In the genomic region with DNA sequence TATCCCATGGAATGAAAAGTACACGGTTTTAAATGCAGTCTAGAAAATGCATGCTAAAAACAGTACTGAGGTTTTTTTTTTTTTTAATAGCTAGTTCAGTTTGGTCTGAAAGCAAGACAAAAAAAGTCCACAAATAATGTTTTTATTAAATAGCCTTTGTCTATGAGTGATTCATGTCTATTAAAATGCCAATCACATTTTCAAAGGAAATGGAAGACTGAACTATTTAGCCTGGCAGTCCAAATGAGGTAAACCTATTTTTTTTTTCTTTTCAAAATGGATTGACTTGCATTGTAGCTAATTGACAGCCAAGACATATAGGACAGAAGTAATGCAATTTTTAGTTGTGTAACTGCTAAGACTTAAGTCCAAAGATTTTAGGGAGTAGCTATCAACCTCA, we compare ENCODE assay signal across 26 cellular contexts.
"Had no signal": no experiment of that assay in that cellular context is flagged by ENCODE, and none has a peak within 500 bp of the region (broad histone marks: within the 10 kb centered on the region; RNA-seq: fewer than 3 reads in every experiment).

No MANE protein-coding gene starts in this region.

- H3K27ac ChIP-seq: RWPE1, SJSA1, VCaP had no signal

- H3K4me3 Mint-ChIP-seq: activated CD4-positive, alpha-beta memory T cell treated with anti-CD3 and anti-CD28 coated beads, Interleukin-2, amount 10 ng/mL, durations not matched to agents 7 days and 5 days; activated naive CD4-positive, alpha-beta T cell treated with anti-CD3 and anti-CD28 coated beads for 36 hours; activated naive CD8-positive, alpha-beta T cell; activated T-helper 17 cell treated with anti-CD3 and anti-CD28 coated beads, Interleukin-2, amount 50 U/mL, for 72 hours had no signal

- DNase-seq: activated CD4-positive, alpha-beta memory T cell treated with anti-CD3 and anti-CD28 coated beads, Interleukin-2, amount 10 ng/mL, durations not matched to agents 7 days and 5 days; activated CD4-positive, alpha-beta T cell treated with anti-CD3 and anti-CD28 coated beads, Interleukin-2, amount 50 U/mL, for 1 hour; activated CD4-positive, CD25-positive, alpha-beta regulatory T cell; activated gamma-delta T cell; activated naive CD4-positive, alpha-beta T cell treated with anti-CD3 and anti-CD28 coated beads for 36 hours; activated T-cell treated with anti-CD3 and anti-CD28 coated beads for 4 hours; activated T-cell treated with anti-CD3 and anti-CD28 coated beads, Interleukin-2, amount 50 U/mL, for 48 hours; amygdala; caudate nucleus; Kasumi-1; KBM-7; NCI-H1048; NCI-H1417; NCI-H2029; NCI-H345; NCI-H510A; NCI-H526 treated with DMSO at 0.1 percent for 48 hours; NCI-H82; SHP77; T-helper 1 cell had no signal

- H3K9me3 Mint-ChIP-seq: activated CD4-positive, alpha-beta memory T cell treated with anti-CD3 and anti-CD28 coated beads, Interleukin-2, amount 10 ng/mL, durations not matched to agents 7 days and 5 days; activated naive CD4-positive, alpha-beta T cell treated with anti-CD3 and anti-CD28 coated beads for 36 hours had no signal

- H3K36me3 ChIP-seq: SJSA1 had no signal

- H3K36me3 Mint-ChIP-seq: activated naive CD8-positive, alpha-beta T cell had no signal

- H3K4me3 ChIP-seq: SJSA1 had no signal

- H3K27me3 ChIP-seq: SJSA1 had no signal

- H3K27ac Mint-ChIP-seq: activated CD4-positive, alpha-beta memory T cell treated with anti-CD3 and anti-CD28 coated beads, Interleukin-2, amount 10 ng/mL, durations not matched to agents 7 days and 5 days; activated naive CD4-positive, alpha-beta T cell treated with anti-CD3 and anti-CD28 coated beads for 36 hours; activated naive CD8-positive, alpha-beta T cell; activated T-helper 17 cell treated with anti-CD3 and anti-CD28 coated beads, Interleukin-2, amount 50 U/mL, for 72 hours had no signal

- ATAC-seq: activated T-helper 17 cell treated with anti-CD3 and anti-CD28 coated beads, Interleukin-2, amount 50 U/mL, for 72 hours; Panc1 had no signal

- H3K4me1 ChIP-seq: SJSA1 had no signal

- H3K9me3 ChIP-seq: SJSA1 had no signal

- H3K4me1 Mint-ChIP-seq: activated CD4-positive, alpha-beta memory T cell treated with anti-CD3 and anti-CD28 coated beads, Interleukin-2, amount 10 ng/mL, durations not matched to agents 7 days and 5 days; activated T-helper 17 cell treated with anti-CD3 and anti-CD28 coated beads, Interleukin-2, amount 50 U/mL, for 72 hours had no signal

- H3K27me3 Mint-ChIP-seq: activated CD4-positive, alpha-beta memory T cell treated with anti-CD3 and anti-CD28 coated beads, Interleukin-2, amount 10 ng/mL, durations not matched to agents 7 days and 5 days; activated naive CD8-positive, alpha-beta T cell; activated T-helper 17 cell treated with anti-CD3 and anti-CD28 coated beads, Interleukin-2, amount 50 U/mL, for 72 hours had no signal
